Comparison of ENCODE assay signal across 7 cellular contexts in the genomic region with DNA sequence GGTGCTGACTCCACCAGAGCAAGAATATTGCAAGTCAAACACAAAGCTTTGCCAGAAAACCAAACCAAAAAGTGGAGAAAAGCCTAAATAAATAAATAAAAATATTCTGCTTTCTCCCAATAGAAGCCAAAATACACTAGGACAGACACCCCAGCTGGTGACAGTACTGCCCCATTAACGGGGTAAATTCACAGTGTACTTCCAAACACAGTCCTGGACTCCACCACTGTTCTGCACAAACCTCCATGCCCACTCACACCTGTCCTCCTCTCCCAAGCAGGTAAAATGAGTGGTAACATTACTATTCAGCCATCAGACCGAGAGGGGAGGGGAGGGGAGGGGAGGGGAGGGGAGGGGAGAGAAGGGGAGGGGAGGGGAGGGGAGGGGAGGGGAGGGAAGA.
"Had no signal": no experiment of that assay in that cellular context is flagged by ENCODE, and none has a peak within 500 bp of the region (broad histone marks: within the 10 kb centered on the region; RNA-seq: fewer than 3 reads in every experiment).

No MANE protein-coding gene starts in this region.

- ATAC-seq: GM23338 had no signal

- DNase-seq: H9, HCEC 1CT had no signal

- H3K27ac Mint-ChIP-seq: GM23338, H9 had no signal

- H3K27me3 Mint-ChIP-seq: IgD-negative memory B cell had no signal

- H2AFZ ChIP-seq: GM23338 had no signal

- H3K4me3 ChIP-seq: GM23338 had no signal

- H3K9me3 Mint-ChIP-seq: GM23338, H9, IgD-negative memory B cell had no signal

- H3K4me3 Mint-ChIP-seq: GM23338, H9, IgD-negative memory B cell had no signal

- FAIRE-seq: H1, H54, HTR-8/SVneo had no signal
